10 cellular contexts compared by ENCODE assay signal in the genomic region with DNA sequence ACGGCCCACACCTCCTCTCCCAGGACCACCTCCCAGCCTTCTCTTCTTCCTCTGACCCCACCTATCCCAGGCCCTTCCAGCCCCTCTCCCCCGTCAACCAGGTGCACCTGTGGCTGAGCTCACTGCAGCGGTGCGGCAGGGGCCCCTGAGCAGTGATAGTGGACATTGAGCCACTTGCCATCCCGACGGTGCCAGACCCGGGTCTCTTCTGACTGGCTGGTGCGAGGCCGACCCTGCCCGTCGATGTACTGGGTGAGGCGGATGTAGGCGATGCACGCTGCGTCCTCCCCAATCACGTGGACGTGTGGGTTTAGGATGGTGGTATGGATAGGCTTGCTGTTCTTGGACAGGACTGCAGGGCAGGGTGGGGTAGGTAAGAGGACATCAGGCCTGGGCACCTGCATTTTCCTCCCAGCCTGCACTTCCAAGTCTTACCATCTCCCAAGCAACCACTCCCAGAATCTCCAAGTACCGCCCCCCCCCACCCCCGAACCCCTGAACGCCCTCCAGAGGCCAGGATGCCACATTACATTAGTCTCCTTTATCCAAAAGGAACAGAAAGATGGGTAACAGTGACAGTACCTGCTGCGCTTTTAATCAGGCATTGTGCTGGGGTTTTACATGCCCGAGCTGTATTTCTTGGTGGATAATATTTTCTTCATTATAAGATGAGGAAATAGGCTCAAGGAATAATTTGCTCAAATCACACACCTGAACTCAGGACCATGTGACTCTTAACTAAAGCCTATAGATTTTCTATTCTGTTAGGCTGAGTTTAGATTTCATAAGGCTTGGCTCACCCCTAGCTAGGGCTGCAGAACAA. TPM values are rescaled to one million over a fixed set of nuclear protein-coding genes. Genes with fewer than 3 reads are reported as not detected.
DNase-seq lines count a peak whose midpoint lies in the region; ATAC-seq, FAIRE-seq and TF ChIP-seq lines count a peak whose summit lies in the region.
"Had no signal": no experiment of that assay in that cellular context is flagged by ENCODE, and none has a peak within 500 bp of the region (broad histone marks: within the 10 kb centered on the region; RNA-seq: fewer than 3 reads in every experiment).

No MANE protein-coding gene starts in this region.

- TF ChIP-seq POLR2A in H54 (IDR thresholded peaks at IDR 0.05; ENCODE audit: low read depth, low read length), result no peak

- H3K4me3 ChIP-seq in SU-DHL-6 (ENCODE audit: insufficient read depth, low read length, poor library complexity, severe bottlenecking) (no peak overlapping the region), hepatocyte (no peak overlapping the region)

- 91% methylated on average over 20 of the region's 22 CpGs for WGBS in hepatocyte (ENCODE audit: low lambda C conversion rate, missing lambda C conversion rate)

- no peak overlapping the region for H3K27ac Mint-ChIP-seq in activated naive CD8-positive, alpha-beta T cell treated with anti-CD3 and anti-CD28 coated beads for 36 hours

- H3K9me2 ChIP-seq in SU-DHL-6 (replicated peaks; ENCODE audit: insufficient read depth, low read length), result no peaks in the 10 kb centered on the region
- H3K9me2 ChIP-seq in hepatocyte (replicated peaks; ENCODE audit: insufficient read depth), result no peaks in the 10 kb centered on the region

- peak; percentile 2; the same call in 1 of the 2 replicates for TF ChIP-seq CTCF in AG09319 (IDR thresholded peaks at IDR 0.05; ENCODE audit: low read depth, low read length)
- peak; percentile 33 for TF ChIP-seq CTCF in SU-DHL-6 (IDR thresholded peaks at IDR 0.05; ENCODE audit: insufficient read depth, low read length, poor library complexity, severe bottlenecking)
- TF ChIP-seq CTCF in hepatocyte (IDR thresholded peaks at IDR 0.05; ENCODE audit: poor library complexity), result peak; percentile 18

- no peak overlapping the region for H2AFZ ChIP-seq in SU-DHL-6 (ENCODE audit: low read depth, low read length, severe bottlenecking)
- H2AFZ ChIP-seq in hepatocyte, result no peak overlapping the region

- no peak overlapping the region for H3K4me3 Mint-ChIP-seq in activated naive CD8-positive, alpha-beta T cell treated with anti-CD3 and anti-CD28 coated beads for 36 hours

- no peaks in the 10 kb centered on the region for H3K9me3 ChIP-seq in SU-DHL-6 (ENCODE audit: insufficient read depth, low read length)
- no peaks in the 10 kb centered on the region for H3K9me3 ChIP-seq in hepatocyte (ENCODE audit: low read depth)

- H3K36me3 Mint-ChIP-seq in activated naive CD8-positive, alpha-beta T cell treated with anti-CD3 and anti-CD28 coated beads for 36 hours, result peaks cover 9% of the 10 kb centered on the region

- no peaks in the 10 kb centered on the region for H3K27me3 Mint-ChIP-seq in activated naive CD8-positive, alpha-beta T cell treated with anti-CD3 and anti-CD28 coated beads for 36 hours

- peaks cover 7% of the 10 kb centered on the region for H3F3A ChIP-seq in SU-DHL-6 (ENCODE audit: insufficient read depth)

- H3K4me1 ChIP-seq in hepatocyte (ENCODE audit: insufficient read depth), result no peaks in the 10 kb centered on the region

- H3K79me2 ChIP-seq in SU-DHL-6 (ENCODE audit: insufficient read depth, low read length) (peaks cover 5% of the 10 kb centered on the region; the same call in 1 of the 2 replicates), hepatocyte (peaks cover 7% of the 10 kb centered on the region)

- H3K27me3 ChIP-seq in SU-DHL-6 (ENCODE audit: low read length), result no peaks in the 10 kb centered on the region
- H3K27me3 ChIP-seq in hepatocyte, result no peaks in the 10 kb centered on the region

- no peaks in the 10 kb centered on the region for H4K20me1 ChIP-seq in SU-DHL-6 (ENCODE audit: low read depth, low read length)
- no peaks in the 10 kb centered on the region for H4K20me1 ChIP-seq in hepatocyte (ENCODE audit: insufficient read depth, poor library complexity, severe bottlenecking)

- DNase-seq in AG09319 (ENCODE audit: extremely low read depth, low read depth) (no peak), H54 (ENCODE audit: insufficient read length, low spot score) (peak; percentile 68), hepatocyte (ENCODE audit: low spot score) (no peak), GM19239 (ENCODE audit: insufficient read length, low spot score) (no peak), NCI-H1048 (lab: John Stamatoyannopoulos, UW) (no peak)
- DNase-seq in activated naive CD8-positive, alpha-beta T cell treated with anti-CD3 and anti-CD28 coated beads for 36 hours, result no peak
- DNase-seq: effector memory CD4-positive, alpha-beta T cell; NCI-H345 had no signal

- peaks cover 4% of the 10 kb centered on the region for H3K4me1 Mint-ChIP-seq in activated naive CD8-positive, alpha-beta T cell treated with anti-CD3 and anti-CD28 coated beads for 36 hours

- no peak for FAIRE-seq in H54 (lab: Jason Lieb, UNC)
- no peak for FAIRE-seq in GM19239 (lab: Jason Lieb, UNC)

- no peaks in the 10 kb centered on the region for H3K36me3 ChIP-seq in SU-DHL-6 (ENCODE audit: low read length)
- H3K36me3 ChIP-seq in hepatocyte (replicated peaks; ENCODE audit: insufficient read depth, low read depth), result no peaks in the 10 kb centered on the region

- ATAC-seq in HG03097 (IDR thresholded peaks at IDR 0.05; ENCODE audit: low FRiP score, unreplicated experiment), result no peak

- H3K27ac ChIP-seq in SU-DHL-6 (ENCODE audit: low read depth, low read length), result no peak overlapping the region
- peak overlapping the region; percentile 49 for H3K27ac ChIP-seq in hepatocyte

- no peak overlapping the region for H3K9ac ChIP-seq in SU-DHL-6 (ENCODE audit: low read length)

- H3K9me3 Mint-ChIP-seq in activated naive CD8-positive, alpha-beta T cell treated with anti-CD3 and anti-CD28 coated beads for 36 hours, result no peaks in the 10 kb centered on the region

- H3K4me2 ChIP-seq in SU-DHL-6 (ENCODE audit: low read depth, low read length, poor library complexity, severe bottlenecking), result no peak overlapping the region
- H3K4me2 ChIP-seq in hepatocyte, result no peak overlapping the region

RNA-seq across cellular contexts. Expression of a gene that starts 3.7 kb away (rescaled TPM):
- 10.7 and 29.9 TPM in 2 replicates for total RNA-seq in hepatocyte
- polyA plus RNA-seq in hepatocyte, result 21.1 and 24.9 TPM in 2 replicates
- total RNA-seq in activated naive CD8-positive, alpha-beta T cell treated with anti-CD3 and anti-CD28 coated beads for 36 hours, result 10 to 100 TPM; 45.9 to 49.7 TPM

RNA-seq across cellular contexts. Expression of a gene that starts 29.7 kb away (rescaled TPM):
- 83.7 and 101 TPM in 2 replicates for total RNA-seq in hepatocyte
- polyA plus RNA-seq in hepatocyte, result 98.5 and 103 TPM in 2 replicates
- 10 to 100 TPM; 31.0 to 35.5 TPM for total RNA-seq in activated naive CD8-positive, alpha-beta T cell treated with anti-CD3 and anti-CD28 coated beads for 36 hours

RNA-seq across cellular contexts. Expression of a gene that starts 33.3 kb away (rescaled TPM):
- 45.3 and 59.1 TPM in 2 replicates for total RNA-seq in hepatocyte
- polyA plus RNA-seq in hepatocyte, result 86.1 and 95.2 TPM in 2 replicates
- 10 to 100 TPM; 34.8 to 38.6 TPM for total RNA-seq in activated naive CD8-positive, alpha-beta T cell treated with anti-CD3 and anti-CD28 coated beads for 36 hours

RNA-seq across cellular contexts. Expression of a gene that starts 59.2 kb away (rescaled TPM):
- total RNA-seq in hepatocyte, result 22.5 and 25.0 TPM in 2 replicates
- polyA plus RNA-seq in hepatocyte, result 5.2 and 5.9 TPM in 2 replicates
- 10 to 100 TPM; 16.5 to 17.4 TPM for total RNA-seq in activated naive CD8-positive, alpha-beta T cell treated with anti-CD3 and anti-CD28 coated beads for 36 hours
